ENCODE assay signal across 14 cellular contexts in genomic region chr2:101190753-101191516, GRCh38. TPM values are rescaled to one million over a fixed set of nuclear protein-coding genes. Genes with fewer than 3 reads are reported as not detected.
DNase-seq lines count a peak whose midpoint lies in the region; ATAC-seq lines count a peak whose summit lies in the region.
"Had no signal": no experiment of that assay in that cellular context is flagged by ENCODE, and none has a peak within 500 bp of the region (broad histone marks: within the 10 kb centered on the region; RNA-seq: fewer than 3 reads in every experiment).

No MANE protein-coding gene starts in this region.

- peaks cover 0 to 8% of the 10 kb centered on the region in 2 donors for H3K9me3 ChIP-seq in duodenal mucosa (ENCODE audit: control insufficient read depth in 1 of 2, low read length in 2 of 2)
- no peaks in the 10 kb centered on the region for H3K9me3 ChIP-seq in naive thymus-derived CD4-positive, alpha-beta T cell (ENCODE audit: control insufficient read depth in 2 of 3, low read length in 3 of 3)
- H3K9me3 ChIP-seq: gastroesophageal sphincter had no signal

- H3K4me1 ChIP-seq in duodenal mucosa (ENCODE audit: control insufficient read depth in 1 of 2, insufficient read depth in 2 of 2, low read length in 2 of 2): peaks cover 0 to 8% of the 10 kb centered on the region in 2 donors
- no peaks in the 10 kb centered on the region for H3K4me1 ChIP-seq in naive thymus-derived CD4-positive, alpha-beta T cell (ENCODE audit: control insufficient read depth in 2 of 2, insufficient read depth in 2 of 2, low read length in 2 of 2)
- H3K4me1 ChIP-seq: gastroesophageal sphincter had no signal

- ATAC-seq in naive thymus-derived CD4-positive, alpha-beta T cell: peak; percentile 57
- no peak for ATAC-seq in GM18861 (IDR thresholded peaks at IDR 0.05; ENCODE audit: unreplicated experiment)
- no peak for ATAC-seq in HG03108 (IDR thresholded peaks at IDR 0.05; ENCODE audit: unreplicated experiment)
- ATAC-seq: activated naive CD4-positive, alpha-beta T cell treated with anti-CD3 and anti-CD28 coated beads, Interleukin-2, amount 50 U/mL, for 72 hours; gastroesophageal sphincter had no signal

- no peak overlapping the region for H3K9ac ChIP-seq in duodenal mucosa (ENCODE audit: low read depth in 1 of 2, low read length in 2 of 2)

- no peak overlapping the region for H3K27ac Mint-ChIP-seq in naive thymus-derived CD4-positive, alpha-beta T cell
- H3K27ac Mint-ChIP-seq in activated T-helper 2 cell treated with anti-CD3 and anti-CD28 coated beads, Interferon-gamma antibody, Interleukin-2, Interleukin-4, amounts not matched to agents 10 μg/mL and 5 μg/mL and 100 μg/mL, durations not matched to agents 14 hours and 24 hours and 36 hours: no peak overlapping the region
- H3K27ac Mint-ChIP-seq: activated naive CD4-positive, alpha-beta T cell treated with anti-CD3 and anti-CD28 coated beads, Interleukin-2, amount 50 U/mL, for 72 hours; type B pancreatic cell had no signal

- no peak overlapping the region for H3K4me3 Mint-ChIP-seq in naive thymus-derived CD4-positive, alpha-beta T cell
- no peak overlapping the region for H3K4me3 Mint-ChIP-seq in activated T-helper 2 cell treated with anti-CD3 and anti-CD28 coated beads, Interferon-gamma antibody, Interleukin-2, Interleukin-4, amounts not matched to agents 10 μg/mL and 5 μg/mL and 100 μg/mL, durations not matched to agents 14 hours and 24 hours and 36 hours (ENCODE audit: low read depth)
- H3K4me3 Mint-ChIP-seq: type B pancreatic cell had no signal

- no peak overlapping the region for H3K4me3 ChIP-seq in duodenal mucosa (ENCODE audit: low read depth in 1 of 2, low read length in 2 of 2)
- no peak overlapping the region for H3K4me3 ChIP-seq in naive thymus-derived CD4-positive, alpha-beta T cell (ENCODE audit: low read length)
- H3K4me3 ChIP-seq: gastroesophageal sphincter had no signal

- peak; percentile 91 for DNase-seq in CD1c-positive myeloid dendritic cell (ENCODE audit: extremely low spot score)
- peak; percentile 18 for DNase-seq in NCI-H128 (lab: John Stamatoyannopoulos, UW; ENCODE audit: unreplicated experiment)
- DNase-seq in naive thymus-derived CD4-positive, alpha-beta T cell: no peak
- no peak for DNase-seq in DMS53 (lab: John Stamatoyannopoulos, UW)
- no peak for DNase-seq in activated T-helper 2 cell treated with anti-CD3 and anti-CD28 coated beads, Interferon-gamma antibody, Interleukin-2, Interleukin-4, amounts not matched to agents 10 μg/mL and 5 μg/mL and 100 μg/mL, durations not matched to agents 14 hours and 24 hours and 36 hours (ENCODE audit: low spot score)
- DNase-seq: activated CD4-positive, alpha-beta T cell treated with anti-CD3 and anti-CD28 coated beads, Interleukin-2, amount 50 U/mL, for 1 hour; C1 segment of cervical spinal cord; T-helper 1 cell had no signal

- peaks cover 0 to 6% (median 0%) of the 10 kb centered on the region in 5 donors for H3K27me3 Mint-ChIP-seq in naive thymus-derived CD4-positive, alpha-beta T cell
- H3K27me3 Mint-ChIP-seq in activated T-helper 2 cell treated with anti-CD3 and anti-CD28 coated beads, Interferon-gamma antibody, Interleukin-2, Interleukin-4, amounts not matched to agents 10 μg/mL and 5 μg/mL and 100 μg/mL, durations not matched to agents 14 hours and 24 hours and 36 hours (ENCODE audit: low read depth): no peaks in the 10 kb centered on the region
- H3K27me3 Mint-ChIP-seq: type B pancreatic cell had no signal

- CTCF ChIA-PET in naive thymus-derived CD4-positive, alpha-beta T cell (lab: Charles Lee): no interaction called here

- H3K27me3 ChIP-seq in duodenal mucosa (ENCODE audit: control insufficient read depth in 1 of 2, insufficient read depth in 2 of 2, low read length in 2 of 2): no peaks in the 10 kb centered on the region
- no peaks in the 10 kb centered on the region for H3K27me3 ChIP-seq in naive thymus-derived CD4-positive, alpha-beta T cell (ENCODE audit: control insufficient read depth in 2 of 2, insufficient read depth in 2 of 2, low read length in 2 of 2)
- H3K27me3 ChIP-seq: gastroesophageal sphincter had no signal

- H3K9me3 Mint-ChIP-seq in naive thymus-derived CD4-positive, alpha-beta T cell: peaks cover 0 to 21% (median 2%) of the 10 kb centered on the region in 11 donors
- H3K9me3 Mint-ChIP-seq in activated T-helper 2 cell treated with anti-CD3 and anti-CD28 coated beads, Interferon-gamma antibody, Interleukin-2, Interleukin-4, amounts not matched to agents 10 μg/mL and 5 μg/mL and 100 μg/mL, durations not matched to agents 14 hours and 24 hours and 36 hours: peaks cover 13% of the 10 kb centered on the region
- H3K9me3 Mint-ChIP-seq: type B pancreatic cell had no signal

- H3K36me3 Mint-ChIP-seq in naive thymus-derived CD4-positive, alpha-beta T cell: peaks cover 0 to 12% (median 0%) of the 10 kb centered on the region in 5 donors
- no peaks in the 10 kb centered on the region for H3K36me3 Mint-ChIP-seq in activated T-helper 2 cell treated with anti-CD3 and anti-CD28 coated beads, Interferon-gamma antibody, Interleukin-2, Interleukin-4, amounts not matched to agents 10 μg/mL and 5 μg/mL and 100 μg/mL, durations not matched to agents 14 hours and 24 hours and 36 hours (ENCODE audit: low read depth)
- H3K36me3 Mint-ChIP-seq: type B pancreatic cell had no signal

- intact Hi-C loops in naive thymus-derived CD4-positive, alpha-beta T cell (cut with micrococcal nuclease): no loop called here
- intact Hi-C loops in activated T-helper 2 cell treated with anti-CD3 and anti-CD28 coated beads, Interferon-gamma antibody, Interleukin-2, Interleukin-4, amounts not matched to agents 10 μg/mL and 5 μg/mL and 100 μg/mL, durations not matched to agents 14 hours and 24 hours and 36 hours (cut with micrococcal nuclease): no loop called here

- H3K4me1 Mint-ChIP-seq in naive thymus-derived CD4-positive, alpha-beta T cell: no peaks in the 10 kb centered on the region
- no peaks in the 10 kb centered on the region for H3K4me1 Mint-ChIP-seq in activated T-helper 2 cell treated with anti-CD3 and anti-CD28 coated beads, Interferon-gamma antibody, Interleukin-2, Interleukin-4, amounts not matched to agents 10 μg/mL and 5 μg/mL and 100 μg/mL, durations not matched to agents 14 hours and 24 hours and 36 hours (ENCODE audit: low read depth)

- H3K36me3 ChIP-seq in duodenal mucosa (ENCODE audit: control insufficient read depth in 1 of 2, insufficient read depth in 2 of 2, low read length in 2 of 2): no peaks in the 10 kb centered on the region
- H3K36me3 ChIP-seq in naive thymus-derived CD4-positive, alpha-beta T cell (ENCODE audit: control insufficient read depth in 2 of 3, insufficient read depth in 3 of 3, low read length in 3 of 3): no peaks in the 10 kb centered on the region
- H3K36me3 ChIP-seq: gastroesophageal sphincter had no signal

- POLR2A ChIA-PET in naive thymus-derived CD4-positive, alpha-beta T cell (lab: Charles Lee): no interaction called here

- H3K27ac ChIP-seq in duodenal mucosa (ENCODE audit: low read depth, low read length): peak overlapping the region; percentile 51
- no peak overlapping the region for H3K27ac ChIP-seq in naive thymus-derived CD4-positive, alpha-beta T cell (ENCODE audit: low read depth, low read length)
- H3K27ac ChIP-seq: gastroesophageal sphincter had no signal

RNA-seq across cellular contexts. Expression of gene TBC1D8, which starts 39.8 kb away (rescaled TPM):
- 10 to 100 TPM in 1 of 5 experiments, 1 to 10 TPM in 3, under 1 TPM in 1; 0.87 to 20.1 (median 2.4) TPM for total RNA-seq in naive thymus-derived CD4-positive, alpha-beta T cell
- under 1 TPM; 0.30 to 0.37 TPM for polyA plus RNA-seq in naive thymus-derived CD4-positive, alpha-beta T cell
- 0.87 and 1.3 TPM in 2 replicates for total RNA-seq in activated T-helper 2 cell treated with anti-CD3 and anti-CD28 coated beads, Interferon-gamma antibody, Interleukin-2, Interleukin-4, amounts not matched to agents 10 μg/mL and 5 μg/mL and 100 μg/mL, durations not matched to agents 14 hours and 24 hours and 36 hours

Comparison
In these comparisons a context has a peak if more than half of its experiments do, and no peak if none do; other contexts are left out.
1. DNase-seq: peak in CD1c-positive myeloid dendritic cell (single experiment) and NCI-H128 (single experiment); none in naive thymus-derived CD4-positive, alpha-beta T cell (0 of 9), DMS53 (single experiment) and activated T-helper 2 cell treated with anti-CD3 and anti-CD28 coated beads, Interferon-gamma antibody, Interleukin-2, Interleukin-4, amounts not matched to agents 10 μg/mL and 5 μg/mL and 100 μg/mL, durations not matched to agents 14 hours and 24 hours and 36 hours (single experiment).